In the genomic region with DNA sequence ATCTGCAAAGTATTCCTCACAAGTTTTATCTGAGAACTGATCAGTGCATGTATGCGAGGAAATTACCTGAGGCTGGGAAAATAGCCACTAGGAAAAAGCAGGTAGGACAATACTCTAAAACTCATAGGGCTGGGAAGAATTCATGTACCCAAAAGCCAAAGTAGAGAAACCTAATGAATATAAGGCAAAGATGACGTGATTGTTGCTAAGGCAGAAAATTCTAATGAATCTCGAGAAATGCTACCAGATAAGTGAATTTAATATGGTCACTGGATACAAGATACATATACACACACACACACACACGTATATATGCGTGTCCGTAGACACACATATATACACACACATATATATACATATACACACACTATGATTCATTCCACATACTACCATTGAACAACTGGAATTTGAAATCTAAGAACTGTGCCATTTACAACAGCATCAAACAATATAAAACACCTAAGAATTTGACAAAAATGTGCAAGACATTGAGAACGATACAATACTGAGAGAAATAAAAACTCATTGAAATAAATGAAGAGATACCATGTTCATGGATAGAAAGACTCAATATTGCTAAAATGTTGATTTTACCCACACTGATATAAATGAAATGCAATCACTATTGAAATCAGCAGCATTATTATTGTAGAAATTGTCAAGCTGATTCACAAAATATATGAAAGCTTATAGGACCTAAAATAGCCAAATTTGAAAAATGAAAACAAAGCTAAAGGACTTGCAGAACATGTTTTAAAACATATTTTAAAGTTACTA, we compare ENCODE assay signal across 23 cellular contexts. TPM values are rescaled to one million over a fixed set of nuclear protein-coding genes. Genes with fewer than 3 reads are reported as not detected.
DNase-seq lines count a peak whose midpoint lies in the region; ATAC-seq, FAIRE-seq and TF ChIP-seq lines count a peak whose summit lies in the region.
"Had no signal": no experiment of that assay in that cellular context is flagged by ENCODE, and none has a peak within 500 bp of the region (broad histone marks: within the 10 kb centered on the region; RNA-seq: fewer than 3 reads in every experiment).

No MANE protein-coding gene starts in this region.

- intact Hi-C loops in HepG2 (cut with micrococcal nuclease; ENCODE audit: unreplicated experiment) (no loop called here), right lobe of liver (cut with DNase I) (no loop called here)

- no peaks in the 10 kb centered on the region for H4K20me1 ChIP-seq in HepG2 (ENCODE audit: insufficient read depth, low read length)
- H4K20me1 ChIP-seq: BLaER1 had no signal

- no peak overlapping the region for H3K9ac ChIP-seq in HepG2 (ENCODE audit: insufficient read depth, low read depth, low read length)
- H3K9ac ChIP-seq: BLaER1 had no signal

- POLR2A ChIA-PET in HepG2 (lab: Yijun Ruan, JAX): no interaction called here

- no peak for TF ChIP-seq RAD21 in HepG2 (CRISPR knock-in tag; IDR thresholded peaks at IDR 0.05)

- no peak overlapping the region for H2AFZ ChIP-seq in HepG2 (ENCODE audit: low read length)

- TF ChIP-seq CTCF in HepG2 (CRISPR knock-in tag; IDR thresholded peaks at IDR 0.05): no peak
- no peak for TF ChIP-seq CTCF in right lobe of liver (IDR thresholded peaks at IDR 0.05)

- WGBS in HepG2 (ENCODE audit: low lambda C conversion rate): 19% methylated on average over 7 of the region's 7 CpGs
- 90% methylated on average over 5 of the region's 7 CpGs for WGBS in right lobe of liver (ENCODE audit: insufficient coverage, low coverage, low lambda C conversion rate, missing lambda C conversion rate)

- H3K9me3 ChIP-seq in HepG2 (ENCODE audit: low read length): no peaks in the 10 kb centered on the region
- H3K9me3 ChIP-seq in right lobe of liver: no peaks in the 10 kb centered on the region
- H3K9me3 ChIP-seq: BE2C, BLaER1 had no signal

- H3K4me3 ChIP-seq in HepG2 (replicated peaks in 1 of 3; ENCODE audit: insufficient read depth in 1 of 3, low read depth in 2 of 3, low read length in 3 of 3): no peak overlapping the region
- H3K4me3 ChIP-seq in right lobe of liver: no peak overlapping the region
- H3K4me3 ChIP-seq: BLaER1 had no signal

- H3K4me2 ChIP-seq in HepG2 (ENCODE audit: low read depth, low read length): no peak overlapping the region
- H3K4me2 ChIP-seq: BLaER1 had no signal

- no peaks in the 10 kb centered on the region for H3K27me3 ChIP-seq in HepG2 (ENCODE audit: control insufficient read depth in 1 of 2, insufficient read depth in 2 of 2, low read length in 2 of 2)
- H3K27me3 ChIP-seq in right lobe of liver: no peaks in the 10 kb centered on the region
- H3K27me3 ChIP-seq: BE2C, BLaER1 had no signal

- DNase-seq in HepG2 (ENCODE audit: low spot score) (no peak), right lobe of liver (no peak), HTR-8/SVneo (ENCODE audit: insufficient read length, low spot score) (no peak), SK-MEL-5 (ENCODE audit: low read depth, low spot score) (peak; percentile 5), A172 (ENCODE audit: low spot score) (no peak), activated gamma-delta T cell treated with Interleukin-2 at 50 U/mL for 16 hours (no peak), NK-92 (lab: John Stamatoyannopoulos, UW; ENCODE audit: unreplicated experiment) (no peak)
- DNase-seq: ACHN; BE2C; C1 segment of cervical spinal cord; CD4-positive, alpha-beta memory T cell; CD4-positive, CD25-positive, alpha-beta regulatory T cell; CD8-positive, alpha-beta memory T cell; COR-L47; DMS79 treated with DMSO at 0.1 percent for 48 hours; GF-D8 had no signal

- H3K36me3 ChIP-seq in HepG2 (replicated peaks in 1 of 2; ENCODE audit: control insufficient read depth in 1 of 2, insufficient read depth in 2 of 2, low read length in 2 of 2) (no peaks in the 10 kb centered on the region), right lobe of liver (no peaks in the 10 kb centered on the region)
- H3K36me3 ChIP-seq: BE2C, BLaER1 had no signal

- ATAC-seq in HepG2 (no peak), right lobe of liver (no peak)

- H3K4me1 ChIP-seq in HepG2 (ENCODE audit: insufficient read depth, low read length) (no peaks in the 10 kb centered on the region), right lobe of liver (no peaks in the 10 kb centered on the region)
- H3K4me1 ChIP-seq: BE2C, BLaER1 had no signal

- no peak for TF ChIP-seq POLR2A in HepG2 (IDR thresholded peaks at IDR 0.05; ENCODE audit: insufficient read depth in 1 of 2, low read depth in 2 of 2, low read length in 2 of 2)
- no peak for TF ChIP-seq POLR2A in right lobe of liver (IDR thresholded peaks at IDR 0.05)

- CTCF ChIA-PET in HepG2 (lab: Yijun Ruan, JAX; ENCODE audit: low intra/inter-chr PET ratio, low total read pairs): no interaction called here

- no peak overlapping the region for H3K27ac ChIP-seq in HepG2 (ENCODE audit: extremely low read length, insufficient read depth, low read length)
- no peak overlapping the region for H3K27ac ChIP-seq in right lobe of liver
- H3K27ac ChIP-seq: 22Rv1, BLaER1 had no signal

- in situ Hi-C loops in HepG2 (cut with HindIII; ENCODE audit: extremely low pct_ligation_motif_present, low pct_unique_long_range_greater_than_20kb): no loop called here
- in situ Hi-C loops in SK-MEL-5 (cut with HindIII; ENCODE audit: low pct_unique_long_range_greater_than_20kb, low sequenced_read_pairs): no loop called here

- no peaks in the 10 kb centered on the region for H3K79me2 ChIP-seq in HepG2 (ENCODE audit: insufficient read depth, low read length)

- FAIRE-seq in HepG2 (lab: Jason Lieb, UNC) (no peak), HTR-8/SVneo (lab: Jason Lieb, UNC) (peak; percentile 36)
- FAIRE-seq: A204.1, G401.6, GM12892, GM18507 had no signal

- BruUV-seq in HepG2 (replicated peaks; lab: Mats Ljungman, UMichigan): no TSS peak

- TF ChIP-seq EP300 in HepG2 (IDR thresholded peaks at IDR 0.05; ENCODE audit: low read depth in 2 of 2, low read length in 2 of 2) (no peak), HepG2 (CRISPR knock-in tag; IDR thresholded peaks at IDR 0.05; ENCODE audit: borderline replicate concordance) (no peak)

TF ChIP-seq in HepG2, 621 proteins besides CTCF, POLR2A, EP300 and RAD21:
- no peak for TF ChIP-seq ZNF614 (CRISPR knock-in tag; IDR thresholded peaks at IDR 0.05; ENCODE audit: borderline replicate concordance)
- TF ChIP-seq, protein P1, sequence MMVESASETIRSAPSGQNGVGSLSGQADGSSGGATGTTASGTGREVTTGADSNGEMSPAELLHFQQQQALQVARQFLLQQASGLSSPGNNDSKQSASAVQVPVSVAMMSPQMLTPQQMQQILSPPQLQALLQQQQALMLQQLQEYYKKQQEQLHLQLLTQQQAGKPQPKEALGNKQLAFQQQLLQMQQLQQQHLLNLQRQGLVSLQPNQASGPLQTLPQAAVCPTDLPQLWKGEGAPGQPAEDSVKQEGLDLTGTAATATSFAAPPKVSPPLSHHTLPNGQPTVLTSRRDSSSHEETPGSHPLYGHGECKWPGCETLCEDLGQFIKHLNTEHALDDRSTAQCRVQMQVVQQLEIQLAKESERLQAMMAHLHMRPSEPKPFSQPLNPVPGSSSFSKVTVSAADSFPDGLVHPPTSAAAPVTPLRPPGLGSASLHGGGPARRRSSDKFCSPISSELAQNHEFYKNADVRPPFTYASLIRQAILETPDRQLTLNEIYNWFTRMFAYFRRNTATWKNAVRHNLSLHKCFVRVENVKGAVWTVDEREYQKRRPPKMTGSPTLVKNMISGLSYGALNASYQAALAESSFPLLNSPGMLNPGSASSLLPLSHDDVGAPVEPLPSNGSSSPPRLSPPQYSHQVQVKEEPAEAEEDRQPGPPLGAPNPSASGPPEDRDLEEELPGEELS (CRISPR knock-in tag; IDR thresholded peaks at IDR 0.05): no peak
- no peak for TF ChIP-seq ZNF20 (CRISPR knock-in tag; IDR thresholded peaks at IDR 0.05)
- TF ChIP-seq RFX5 (IDR thresholded peaks at IDR 0.05; ENCODE audit: low read depth, low read length): peak; percentile 59; the same call in 1 of the 2 replicates
- no peak for TF ChIP-seq ZNF572 (CRISPR knock-in tag; IDR thresholded peaks at IDR 0.05)
- TF ChIP-seq ATF7 (IDR thresholded peaks at IDR 0.05): peak; percentile 4; the same call in 1 of the 2 replicates
- TF ChIP-seq ATF7 (CRISPR knock-in tag; IDR thresholded peaks at IDR 0.05): no peak
- TF ChIP-seq HNRNPK (IDR thresholded peaks at IDR 0.05; ENCODE audit: low read depth, low read length, poor library complexity, severe bottlenecking): no peak

RNA-seq across cellular contexts. Expression of a gene that starts 46.4 kb away (rescaled TPM):
- not detected in 2 replicates for total RNA-seq in HepG2 (2016; rRNA removed; fragmentation: Illumina TruSeq; extraction: Trizol)
- not detected in 2 replicates for total RNA-seq in HepG2 (2016; cell fraction: cytosol; rRNA removed; fragmentation: Illumina TruSeq; extraction: Trizol; ENCODE audit: low read depth)
- not detected in 2 replicates for total RNA-seq in HepG2 (2016; cell fraction: insoluble cytoplasmic fraction; rRNA removed; fragmentation: Illumina TruSeq; extraction: Trizol)
- total RNA-seq in HepG2 (2016; cell fraction: membrane; rRNA removed; fragmentation: Illumina TruSeq; extraction: Trizol): not detected in 2 replicates
- total RNA-seq in HepG2 (2016; cell fraction: nucleus; rRNA removed; fragmentation: Illumina TruSeq; extraction: Trizol): not detected in 2 replicates
- not detected in 2 replicates for polyA plus RNA-seq in HepG2 (2011; rRNA removed)
- not detected in 2 replicates for polyA plus RNA-seq in HepG2 (2011; cell fraction: cytosol; rRNA removed)
- polyA plus RNA-seq in HepG2 (2011; cell fraction: nucleus; rRNA removed): not detected in 2 replicates
- polyA plus RNA-seq in HepG2 (2012): not detected in 2 replicates
- polyA plus RNA-seq in HepG2 (2016; cell fraction: cytosol; fragmentation: Illumina TruSeq; extraction: Trizol; ENCODE audit: low read depth): not detected in 2 replicates
- polyA plus RNA-seq in HepG2 (2016; cell fraction: insoluble cytoplasmic fraction; fragmentation: Illumina TruSeq; extraction: Trizol; ENCODE audit: low read depth): not detected in 2 replicates
- not detected in 2 replicates for polyA plus RNA-seq in HepG2 (2016; cell fraction: membrane; fragmentation: Illumina TruSeq; extraction: Trizol; ENCODE audit: low read depth)
- not detected in 2 replicates for polyA plus RNA-seq in HepG2 (2016; cell fraction: nucleus; fragmentation: Illumina TruSeq; extraction: Trizol; ENCODE audit: insufficient read depth, low read depth)
- polyA minus RNA-seq in HepG2 (2011; rRNA and poly(A)+ RNA removed; ENCODE audit: low replicate concordance): not detected in 2 replicates
- polyA minus RNA-seq in HepG2 (2011; cell fraction: cytosol; rRNA and poly(A)+ RNA removed): not detected in 2 replicates
- polyA minus RNA-seq in HepG2 (2011; cell fraction: nucleus; rRNA and poly(A)+ RNA removed): not detected in 2 replicates
- total RNA-seq in right lobe of liver: 1 to 10 TPM in 2 of 6 experiments, under 1 TPM in 4; 0.68 to 1.6 (median 0.98) TPM
- not detected in 2 replicates for total RNA-seq in SK-MEL-5 (2014; rRNA removed; shearing (Covaris generic))
- 0.11 and 0.19 TPM in 2 replicates for polyA plus RNA-seq in SK-MEL-5 (2015; cell fraction: cytosol; rRNA removed)
- polyA plus RNA-seq in SK-MEL-5 (2015; cell fraction: nucleus; rRNA removed): not detected in 2 replicates
- total RNA-seq in A172 (2014; rRNA removed; shearing (Covaris generic)): not detected in 2 replicates
- total RNA-seq: CD4-positive, CD25-positive, alpha-beta regulatory T cell had no signal
- polyA plus RNA-seq: CD14-positive monocyte; CD4-positive, CD25-positive, alpha-beta regulatory T cell; CD8-positive, alpha-beta memory T cell had no signal
